In the genomic region with DNA sequence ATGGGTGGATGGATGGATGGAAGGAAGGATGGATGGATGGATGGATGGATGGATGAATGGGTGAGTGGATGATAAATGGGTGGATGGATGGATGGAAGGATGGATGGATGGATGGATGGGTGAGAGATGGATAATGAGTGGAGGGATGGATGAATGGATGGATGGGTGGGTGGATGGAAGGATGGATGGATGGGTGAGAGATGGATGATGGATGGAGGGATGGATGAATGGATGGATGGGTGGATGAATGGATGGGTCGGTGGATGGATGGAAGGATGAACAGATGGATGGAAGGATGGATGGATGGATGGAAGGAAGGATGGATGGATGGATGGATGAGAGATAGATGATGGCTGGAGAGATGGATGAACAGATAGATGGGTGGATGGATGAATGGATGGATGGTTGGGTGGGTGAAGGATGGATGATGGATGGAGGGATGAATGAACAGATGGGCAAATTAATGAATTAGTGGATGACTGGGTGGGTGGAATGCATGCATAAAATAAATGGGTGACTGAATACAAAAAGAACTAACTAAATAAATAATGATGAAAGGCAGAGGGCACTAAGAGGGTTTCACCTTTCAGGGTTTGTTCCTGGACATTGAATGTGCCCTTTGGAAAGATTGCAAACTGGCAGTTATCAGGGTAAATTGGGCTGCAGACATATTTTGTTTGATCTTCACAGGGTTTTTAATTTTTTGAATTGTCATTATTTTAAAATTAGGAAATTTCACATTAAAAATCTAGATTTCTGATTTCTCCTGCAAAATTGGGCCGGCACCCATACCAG, we compare ENCODE assay signal across 21 cellular contexts. TPM values are rescaled to one million over a fixed set of nuclear protein-coding genes. Genes with fewer than 3 reads are reported as not detected.
DNase-seq lines count a peak whose midpoint lies in the region; ATAC-seq, FAIRE-seq and TF ChIP-seq lines count a peak whose summit lies in the region.
"Had no signal": no experiment of that assay in that cellular context is flagged by ENCODE, and none has a peak within 500 bp of the region (broad histone marks: within the 10 kb centered on the region; RNA-seq: fewer than 3 reads in every experiment).

No MANE protein-coding gene starts in this region.

- TF ChIP-seq EP300 in GM12878 (IDR thresholded peaks at IDR 0.05; ENCODE audit: borderline replicate concordance in 1 of 2, control insufficient read depth in 1 of 2, low read depth in 2 of 2, low read length in 2 of 2): no peak

- no peak for DNase-seq in activated naive CD8-positive, alpha-beta T cell treated with anti-CD3 and anti-CD28 coated beads, Interleukin-2, amount 10 ng/mL, durations not matched to agents 7 days and 5 days
- DNase-seq in activated naive CD8-positive, alpha-beta T cell treated with anti-CD3 and anti-CD28 coated beads for 36 hours: no peak
- DNase-seq in Calu3 (no peak), GM12878 (ENCODE audit: low read depth, low spot score) (no peak), mesenchymal stem cell (no peak), iPS-NIHi11 (ENCODE audit: low spot score) (no peak), NCI-H2107 (lab: John Stamatoyannopoulos, UW) (no peak)
- DNase-seq in CD8-positive, alpha-beta T cell: no peak
- DNase-seq: CD4-positive, CD25-positive, alpha-beta regulatory T cell; COR-L47; GOT3; NCI-H187; NCI-H2227 treated with DMSO at 0.1 percent for 48 hours; NCI-H510A treated with DMSO at 0.1 percent for 48 hours; NCI-H748 treated with DMSO at 0.1 percent for 48 hours; SJCRH30; T-helper 1 cell had no signal

- peaks cover 25% of the 10 kb centered on the region for H3K4me1 Mint-ChIP-seq in activated naive CD8-positive, alpha-beta T cell treated with anti-CD3 and anti-CD28 coated beads, Interleukin-2, amount 10 ng/mL, durations not matched to agents 7 days and 5 days
- H3K4me1 Mint-ChIP-seq in activated naive CD8-positive, alpha-beta T cell treated with anti-CD3 and anti-CD28 coated beads for 36 hours: peaks cover 6% of the 10 kb centered on the region
- H3K4me1 Mint-ChIP-seq in Calu3 (ENCODE audit: low read depth, unreplicated experiment): peaks cover 13% of the 10 kb centered on the region
- peaks cover 3% of the 10 kb centered on the region for H3K4me1 Mint-ChIP-seq in CD8-positive, alpha-beta T cell (ENCODE audit: low read depth)

- H3K4me3 Mint-ChIP-seq in activated naive CD8-positive, alpha-beta T cell treated with anti-CD3 and anti-CD28 coated beads, Interleukin-2, amount 10 ng/mL, durations not matched to agents 7 days and 5 days: no peak overlapping the region
- H3K4me3 Mint-ChIP-seq in activated naive CD8-positive, alpha-beta T cell treated with anti-CD3 and anti-CD28 coated beads for 36 hours: no peak overlapping the region
- H3K4me3 Mint-ChIP-seq in Calu3 (ENCODE audit: low read depth, unreplicated experiment): no peak overlapping the region
- H3K4me3 Mint-ChIP-seq in CD8-positive, alpha-beta T cell: no peak overlapping the region
- H3K4me3 Mint-ChIP-seq: B cell; CD4-positive, CD25-positive, alpha-beta regulatory T cell had no signal

- no peak overlapping the region for H3K14ac ChIP-seq in mesenchymal stem cell (ENCODE audit: low read length in 2 of 2)

- H3K79me2 ChIP-seq in GM12878 (ENCODE audit: control insufficient read depth, insufficient read depth, low read length): no peaks in the 10 kb centered on the region

- no peaks in the 10 kb centered on the region for H3K79me1 ChIP-seq in mesenchymal stem cell (replicated peaks; ENCODE audit: low read length, poor library complexity, severe bottlenecking)

- in situ Hi-C loops in GM12878 (cut with MboI): no loop called here

- no peak overlapping the region for H2AFZ ChIP-seq in GM12878 (ENCODE audit: control insufficient read depth, low read depth, low read length)
- no peak overlapping the region for H2AFZ ChIP-seq in mesenchymal stem cell (ENCODE audit: low read depth, low read length)

- FAIRE-seq in GM12878 (lab: Jason Lieb, UNC): no peak
- FAIRE-seq: A204.1, GM12892 had no signal

- ATAC-seq in activated naive CD8-positive, alpha-beta T cell treated with anti-CD3 and anti-CD28 coated beads, Interleukin-2, amount 10 ng/mL, durations not matched to agents 7 days and 5 days (ENCODE audit: low read depth): no peak
- ATAC-seq in GM12878: no peak
- ATAC-seq in CD8-positive, alpha-beta T cell: no peak
- ATAC-seq: HCT116 had no signal

- peak overlapping the region; percentile 65 for H2AK5ac ChIP-seq in mesenchymal stem cell (ENCODE audit: low read length, severe bottlenecking)

- H3K4me3 ChIP-seq in GM12878 (no peak overlapping the region), mesenchymal stem cell (ENCODE audit: insufficient read depth in 1 of 2, low read depth in 1 of 2, low read length in 2 of 2) (no peak overlapping the region)
- no peak overlapping the region for H3K4me3 ChIP-seq in CD8-positive, alpha-beta T cell (ENCODE audit: low read depth, low read length)
- H3K4me3 ChIP-seq: SJCRH30 had no signal

- H3K27me3 Mint-ChIP-seq in activated naive CD8-positive, alpha-beta T cell treated with anti-CD3 and anti-CD28 coated beads, Interleukin-2, amount 10 ng/mL, durations not matched to agents 7 days and 5 days: peaks cover 12% of the 10 kb centered on the region
- H3K27me3 Mint-ChIP-seq in activated naive CD8-positive, alpha-beta T cell treated with anti-CD3 and anti-CD28 coated beads for 36 hours: peaks cover 27% of the 10 kb centered on the region
- no peaks in the 10 kb centered on the region for H3K27me3 Mint-ChIP-seq in Calu3 (ENCODE audit: unreplicated experiment)
- peaks cover 12% of the 10 kb centered on the region for H3K27me3 Mint-ChIP-seq in CD8-positive, alpha-beta T cell (ENCODE audit: low read depth)

- no peak for TF ChIP-seq RAD21 in GM12878 (IDR thresholded peaks at IDR 0.05; ENCODE audit: insufficient read depth, low read depth, low read length)

- peaks cover 7% of the 10 kb centered on the region for H3K36me3 Mint-ChIP-seq in activated naive CD8-positive, alpha-beta T cell treated with anti-CD3 and anti-CD28 coated beads, Interleukin-2, amount 10 ng/mL, durations not matched to agents 7 days and 5 days
- H3K36me3 Mint-ChIP-seq in activated naive CD8-positive, alpha-beta T cell treated with anti-CD3 and anti-CD28 coated beads for 36 hours: no peaks in the 10 kb centered on the region
- no peaks in the 10 kb centered on the region for H3K36me3 Mint-ChIP-seq in Calu3 (ENCODE audit: insufficient read depth, unreplicated experiment)
- H3K36me3 Mint-ChIP-seq in CD8-positive, alpha-beta T cell: no peaks in the 10 kb centered on the region
- H3K36me3 Mint-ChIP-seq: CD4-positive, CD25-positive, alpha-beta regulatory T cell had no signal

- H4K91ac ChIP-seq in mesenchymal stem cell (ENCODE audit: low read length): peak overlapping the region; percentile 39

- no peaks in the 10 kb centered on the region for H3K9me3 ChIP-seq in GM12878 (replicated peaks; ENCODE audit: control insufficient read depth, insufficient read depth, low read length)
- no peaks in the 10 kb centered on the region for H3K9me3 ChIP-seq in mesenchymal stem cell (ENCODE audit: control insufficient read depth, low read length)
- H3K9me3 ChIP-seq in CD8-positive, alpha-beta T cell (ENCODE audit: low read length): no peaks in the 10 kb centered on the region
- H3K9me3 ChIP-seq: SJCRH30 had no signal

- H2BK120ac ChIP-seq in mesenchymal stem cell (ENCODE audit: low read depth, low read length): no peak overlapping the region

- no peak overlapping the region for H3K27ac ChIP-seq in GM12878 (ENCODE audit: control insufficient read depth, insufficient read depth)
- H3K27ac ChIP-seq in mesenchymal stem cell (ENCODE audit: low read length, poor library complexity, severe bottlenecking): no peak overlapping the region
- no peak overlapping the region for H3K27ac ChIP-seq in CD8-positive, alpha-beta T cell (ENCODE audit: low read depth, low read length)
- H3K27ac ChIP-seq: SJCRH30 had no signal

- H3K36me3 ChIP-seq in GM12878 (ENCODE audit: control insufficient read depth in 2 of 2, insufficient read depth in 2 of 2, low read length in 1 of 2) (no peaks in the 10 kb centered on the region), mesenchymal stem cell (ENCODE audit: control insufficient read depth in 1 of 2, insufficient read depth in 2 of 2, low read depth in 1 of 2, low read length in 2 of 2) (no peaks in the 10 kb centered on the region)
- no peaks in the 10 kb centered on the region for H3K36me3 ChIP-seq in CD8-positive, alpha-beta T cell (ENCODE audit: insufficient read depth, low read length)
- H3K36me3 ChIP-seq: SJCRH30 had no signal

- H3K18ac ChIP-seq in mesenchymal stem cell (ENCODE audit: low read depth in 1 of 2, low read length in 2 of 2): no peak overlapping the region

- BruUV-seq in Calu3 (replicated peaks; lab: Mats Ljungman, UMichigan): no TSS peak
- BruUV-seq in GM12878 (replicated peaks; lab: Mats Ljungman, UMichigan): no TSS peak

- no peaks in the 10 kb centered on the region for H4K20me1 ChIP-seq in GM12878 (ENCODE audit: control insufficient read depth, insufficient read depth)

- no peak overlapping the region for H2BK15ac ChIP-seq in mesenchymal stem cell (ENCODE audit: low read depth, poor library complexity, severe bottlenecking)

- intact Hi-C loops in Calu3 (cut with micrococcal nuclease; ENCODE audit: unreplicated experiment): no loop called here
- intact Hi-C loops in GM12878 (cut with micrococcal nuclease; ENCODE audit: unreplicated experiment): no loop called here
- intact Hi-C loops in CD8-positive, alpha-beta T cell (cut with DNase I, micrococcal nuclease): no loop called here

- H2BK5ac ChIP-seq in mesenchymal stem cell (ENCODE audit: low read depth, low read length, poor library complexity, severe bottlenecking): no peak overlapping the region

- H3K4me2 ChIP-seq in GM12878 (ENCODE audit: control insufficient read depth, insufficient read depth) (no peak overlapping the region), mesenchymal stem cell (ENCODE audit: low read length, poor library complexity, severe bottlenecking) (no peak overlapping the region)

- H3K27me3 ChIP-seq in GM12878 (replicated peaks in 1 of 2; ENCODE audit: control insufficient read depth in 2 of 2, insufficient read depth in 2 of 2, low read length in 1 of 2) (no peaks in the 10 kb centered on the region), mesenchymal stem cell (ENCODE audit: control insufficient read depth in 1 of 2, insufficient read depth in 1 of 2, low read length in 2 of 2) (no peaks in the 10 kb centered on the region)
- no peaks in the 10 kb centered on the region for H3K27me3 ChIP-seq in CD8-positive, alpha-beta T cell (ENCODE audit: insufficient read depth, low read length)
- H3K27me3 ChIP-seq: SJCRH30 had no signal

- peaks cover 4% of the 10 kb centered on the region; the same call in 1 of the 2 replicates for H3K4me1 ChIP-seq in GM12878 (ENCODE audit: control insufficient read depth, insufficient read depth, low read length)
- peaks cover 11% of the 10 kb centered on the region for H3K4me1 ChIP-seq in mesenchymal stem cell (ENCODE audit: control insufficient read depth, insufficient read depth, low read depth, low read length)
- H3K4me1 ChIP-seq in CD8-positive, alpha-beta T cell (ENCODE audit: insufficient read depth, low read length): peaks cover 1% of the 10 kb centered on the region
- H3K4me1 ChIP-seq: SJCRH30 had no signal

- TF ChIP-seq CTCF in Calu3 (IDR thresholded peaks at IDR 0.05; ENCODE audit: unreplicated experiment) (no peak), GM12878 (IDR thresholded peaks at IDR 0.05 in 2 of 3, conservative IDR thresholded peaks at IDR 0.05 in 1 of 3; ENCODE audit: control insufficient read depth in 2 of 3, extremely low read depth in 1 of 3, insufficient read depth in 1 of 3, low read depth in 3 of 3, low read length in 3 of 3) (no peak)
- no peak for TF ChIP-seq CTCF in CD8-positive, alpha-beta T cell (IDR thresholded peaks at IDR 0.05)

- SMC1A ChIA-PET in GM12878 (lab: Charles Lee; ENCODE audit: uncharacterized antibody, unreplicated experiment): no interaction called here

- 13% methylated on average over 2 of the region's 2 CpGs for WGBS in GM12878 (ENCODE audit: insufficient coverage, insufficient replicate concordance, low lambda C conversion rate, missing lambda C conversion rate)
- 96% methylated on average over 2 of the region's 2 CpGs for WGBS in mesenchymal stem cell

- peak overlapping the region; percentile 8 for H3K27ac Mint-ChIP-seq in activated naive CD8-positive, alpha-beta T cell treated with anti-CD3 and anti-CD28 coated beads, Interleukin-2, amount 10 ng/mL, durations not matched to agents 7 days and 5 days
- no peak overlapping the region for H3K27ac Mint-ChIP-seq in activated naive CD8-positive, alpha-beta T cell treated with anti-CD3 and anti-CD28 coated beads for 36 hours
- H3K27ac Mint-ChIP-seq in Calu3 (ENCODE audit: unreplicated experiment): peak overlapping the region; percentile 6
- H3K27ac Mint-ChIP-seq in CD8-positive, alpha-beta T cell: no peak overlapping the region
- H3K27ac Mint-ChIP-seq: B cell had no signal

- H3K9ac ChIP-seq in GM12878 (ENCODE audit: control insufficient read depth, insufficient read depth, low read length) (no peak overlapping the region), mesenchymal stem cell (ENCODE audit: low read length) (no peak overlapping the region)

- TF ChIP-seq POLR2A in GM12878 (IDR thresholded peaks at IDR 0.05; ENCODE audit: low read depth, low read length): no peak

- CTCF ChIA-PET in Calu3 (lab: Charles Lee) (interaction anchor here (0.5 kb wide), 1 partner anchor 285 kb away, joined by 5 read pairs; no protein-coding TSS in a partner anchor), GM12878 (lab: Yijun Ruan, JAX) (interaction anchor here (1.0 kb wide), 1 partner anchor 271 kb away, joined by 8 read pairs; no protein-coding TSS in a partner anchor)
- CTCF ChIA-PET in CD8-positive, alpha-beta T cell (lab: Charles Lee): interaction anchor here (1.0 to 13.0 kb wide), 3 partner anchors 8 to 275 kb away, joined by 3 to 325 read pairs (median 4); a partner anchor contains a TSS

- H3K9me3 Mint-ChIP-seq in activated naive CD8-positive, alpha-beta T cell treated with anti-CD3 and anti-CD28 coated beads, Interleukin-2, amount 10 ng/mL, durations not matched to agents 7 days and 5 days: no peaks in the 10 kb centered on the region
- H3K9me3 Mint-ChIP-seq in activated naive CD8-positive, alpha-beta T cell treated with anti-CD3 and anti-CD28 coated beads for 36 hours: no peaks in the 10 kb centered on the region
- peaks cover 5% of the 10 kb centered on the region for H3K9me3 Mint-ChIP-seq in Calu3 (ENCODE audit: low read depth, unreplicated experiment)
- no peaks in the 10 kb centered on the region for H3K9me3 Mint-ChIP-seq in CD8-positive, alpha-beta T cell

- H3K4ac ChIP-seq in mesenchymal stem cell (ENCODE audit: low read depth in 1 of 2, low read length in 2 of 2): no peak overlapping the region

- POLR2A ChIA-PET in activated naive CD8-positive, alpha-beta T cell treated with anti-CD3 and anti-CD28 coated beads, Interleukin-2, amount 10 ng/mL, durations not matched to agents 7 days and 5 days (lab: Charles Lee): interaction anchor here (1.3 kb wide), 1 partner anchor 268 kb away, joined by 5 read pairs; a partner anchor contains a TSS
- POLR2A ChIA-PET in GM12878 (lab: Charles Lee): no interaction called here
- POLR2A ChIA-PET in CD8-positive, alpha-beta T cell (lab: Charles Lee): no interaction called here

- RAD21 ChIA-PET in GM12878 (lab: Charles Lee; ENCODE audit: unreplicated experiment): interaction anchor here (6.7 kb wide), 1 partner anchor 273 kb away, joined by 56 read pairs; no protein-coding TSS in a partner anchor

- H3K23ac ChIP-seq in mesenchymal stem cell (ENCODE audit: low read length in 2 of 2): no peak overlapping the region

- H2BK12ac ChIP-seq in mesenchymal stem cell (ENCODE audit: low read length in 2 of 2): peak overlapping the region; percentile 55 to 69

- peak overlapping the region; percentile 49 for H4K8ac ChIP-seq in mesenchymal stem cell (ENCODE audit: low read length)

RNA-seq across cellular contexts. Expression of a gene that starts 50.9 kb away (rescaled TPM):
- total RNA-seq in activated naive CD8-positive, alpha-beta T cell treated with anti-CD3 and anti-CD28 coated beads, Interleukin-2, amount 10 ng/mL, durations not matched to agents 7 days and 5 days: 10 to 100 TPM; 65.9 to 67.3 TPM
- total RNA-seq in activated naive CD8-positive, alpha-beta T cell treated with anti-CD3 and anti-CD28 coated beads for 36 hours: 10 to 100 TPM; 53.0 to 54.0 TPM
- total RNA-seq in Calu3 (2022) (58.5 and 67.5 TPM in 2 replicates), GM12878 (2014; rRNA removed) (61.1 and 66.4 TPM in 2 replicates), GM12878 (2014; rRNA removed; fragmentation: Illumina TruSeq; extraction: Trizol) (45.9 and 47.0 TPM in 2 replicates), GM12878 (2021) (72.8 and 74.7 TPM in 2 replicates)
- total RNA-seq in GM12878 (2013; cell fraction: nucleolus; rRNA removed): 69.6 and 70.9 TPM in 2 replicates
- polyA plus RNA-seq in GM12878 (2011; ENCODE audit: low read depth): 32.2 TPM
- polyA plus RNA-seq in GM12878 (2011; rRNA removed) (33.1 and 40.4 TPM in 2 replicates), GM12878 (2014; fragmentation: Illumina TruSeq; extraction: Trizol) (66.7 and 72.2 TPM in 2 replicates), GM12878 (2014; fragmentation: Nextera tagmentation; extraction: Ambion mirVana) (10 to 100 TPM; 15.9 to 20.2 TPM), GM12878 (2014; rRNA removed) (57.6 and 57.8 TPM in 2 replicates), GM12878 (2016; fragmentation: Nextera tagmentation; extraction: Ambion mirVana) (10 to 100 TPM; 37.7 to 40.8 TPM)
- polyA plus RNA-seq in GM12878 (2011; cell fraction: cytosol; rRNA removed): 37.7 and 41.0 TPM in 2 replicates
- polyA plus RNA-seq in GM12878 (2011; cell fraction: nucleus; rRNA removed): 52.3 and 57.0 TPM in 2 replicates
- 49.6 and 58.1 TPM in 2 replicates for polyA plus RNA-seq in GM12878 (2012)
- 29.8 and 31.8 TPM in 2 replicates for polyA minus RNA-seq in GM12878 (2011; rRNA and poly(A)+ RNA removed)
- polyA minus RNA-seq in GM12878 (2011; cell fraction: cytosol; rRNA and poly(A)+ RNA removed): 12.2 and 13.9 TPM in 2 replicates
- 10.9 and 16.2 TPM in 2 replicates for polyA minus RNA-seq in GM12878 (2011; cell fraction: nucleus; rRNA and poly(A)+ RNA removed)
- 66.8 TPM for polyA plus RNA-seq in mesenchymal stem cell (2013, experiment 1 of 2)
- polyA plus RNA-seq in mesenchymal stem cell (2013, experiment 2 of 2): 65.2 TPM
- total RNA-seq in CD8-positive, alpha-beta T cell: 10 to 100 TPM; 96.0 to 97.5 TPM

Comparison
In these comparisons a context has a peak if more than half of its experiments do, and no peak if none do; other contexts are left out.
1. H3K27ac Mint-ChIP-seq: peak in activated naive CD8-positive, alpha-beta T cell treated with anti-CD3 and anti-CD28 coated beads, Interleukin-2, amount 10 ng/mL, durations not matched to agents 7 days and 5 days (single experiment) and Calu3 (single experiment); none in activated naive CD8-positive, alpha-beta T cell treated with anti-CD3 and anti-CD28 coated beads for 36 hours (single experiment) and CD8-positive, alpha-beta T cell (single experiment).